Comparison of ENCODE assay signal across 2 cellular contexts in the genomic region with DNA sequence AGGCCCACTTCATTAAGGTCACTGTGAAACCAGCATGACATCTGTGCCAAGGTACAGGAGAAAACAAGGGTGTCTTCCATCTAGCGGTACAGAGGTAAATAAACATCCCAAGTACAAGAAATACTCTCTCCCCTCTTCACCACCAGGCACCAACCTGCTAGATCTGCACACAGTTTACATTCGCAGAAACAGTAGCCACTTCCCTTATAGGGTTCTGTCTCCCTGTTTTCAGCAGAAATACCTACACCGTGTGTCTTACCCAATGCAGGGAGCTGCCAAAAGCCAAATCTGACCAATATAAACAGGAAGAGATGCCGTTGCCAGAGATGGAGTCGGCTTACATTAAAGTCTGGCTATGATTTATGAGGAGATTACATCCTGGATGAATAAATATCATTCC.
TF ChIP-seq lines count a peak whose summit lies in the region.

No MANE protein-coding gene starts in this region.

TF ChIP-seq in GM23338, 12 proteins besides CTCF, POLR2A, EP300 and RAD21 (continues in another document):
- TF ChIP-seq, protein P1, sequence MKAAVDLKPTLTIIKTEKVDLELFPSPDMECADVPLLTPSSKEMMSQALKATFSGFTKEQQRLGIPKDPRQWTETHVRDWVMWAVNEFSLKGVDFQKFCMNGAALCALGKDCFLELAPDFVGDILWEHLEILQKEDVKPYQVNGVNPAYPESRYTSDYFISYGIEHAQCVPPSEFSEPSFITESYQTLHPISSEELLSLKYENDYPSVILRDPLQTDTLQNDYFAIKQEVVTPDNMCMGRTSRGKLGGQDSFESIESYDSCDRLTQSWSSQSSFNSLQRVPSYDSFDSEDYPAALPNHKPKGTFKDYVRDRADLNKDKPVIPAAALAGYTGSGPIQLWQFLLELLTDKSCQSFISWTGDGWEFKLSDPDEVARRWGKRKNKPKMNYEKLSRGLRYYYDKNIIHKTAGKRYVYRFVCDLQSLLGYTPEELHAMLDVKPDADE (IDR thresholded peaks at IDR 0.05), result no peak
- TF ChIP-seq ZNF331 (CRISPR knock-in tag; IDR thresholded peaks at IDR 0.05; ENCODE audit: low read depth) (no peak), NANOG (IDR thresholded peaks at IDR 0.05; ENCODE audit: borderline replicate concordance) (no peak), EZH2 (IDR thresholded peaks at IDR 0.05; ENCODE audit: low read depth, unreplicated experiment) (no peak), EZH2phosphoT487 (IDR thresholded peaks at IDR 0.05; ENCODE audit: unreplicated experiment) (no peak), JUNB (IDR thresholded peaks at IDR 0.05; ENCODE audit: unreplicated experiment) (no peak), POLR2AphosphoS5 (IDR thresholded peaks at IDR 0.05; ENCODE audit: low read depth) (no peak), STAT1 (IDR thresholded peaks at IDR 0.05; ENCODE audit: unreplicated experiment) (no peak)
- TF ChIP-seq, protein P2, sequence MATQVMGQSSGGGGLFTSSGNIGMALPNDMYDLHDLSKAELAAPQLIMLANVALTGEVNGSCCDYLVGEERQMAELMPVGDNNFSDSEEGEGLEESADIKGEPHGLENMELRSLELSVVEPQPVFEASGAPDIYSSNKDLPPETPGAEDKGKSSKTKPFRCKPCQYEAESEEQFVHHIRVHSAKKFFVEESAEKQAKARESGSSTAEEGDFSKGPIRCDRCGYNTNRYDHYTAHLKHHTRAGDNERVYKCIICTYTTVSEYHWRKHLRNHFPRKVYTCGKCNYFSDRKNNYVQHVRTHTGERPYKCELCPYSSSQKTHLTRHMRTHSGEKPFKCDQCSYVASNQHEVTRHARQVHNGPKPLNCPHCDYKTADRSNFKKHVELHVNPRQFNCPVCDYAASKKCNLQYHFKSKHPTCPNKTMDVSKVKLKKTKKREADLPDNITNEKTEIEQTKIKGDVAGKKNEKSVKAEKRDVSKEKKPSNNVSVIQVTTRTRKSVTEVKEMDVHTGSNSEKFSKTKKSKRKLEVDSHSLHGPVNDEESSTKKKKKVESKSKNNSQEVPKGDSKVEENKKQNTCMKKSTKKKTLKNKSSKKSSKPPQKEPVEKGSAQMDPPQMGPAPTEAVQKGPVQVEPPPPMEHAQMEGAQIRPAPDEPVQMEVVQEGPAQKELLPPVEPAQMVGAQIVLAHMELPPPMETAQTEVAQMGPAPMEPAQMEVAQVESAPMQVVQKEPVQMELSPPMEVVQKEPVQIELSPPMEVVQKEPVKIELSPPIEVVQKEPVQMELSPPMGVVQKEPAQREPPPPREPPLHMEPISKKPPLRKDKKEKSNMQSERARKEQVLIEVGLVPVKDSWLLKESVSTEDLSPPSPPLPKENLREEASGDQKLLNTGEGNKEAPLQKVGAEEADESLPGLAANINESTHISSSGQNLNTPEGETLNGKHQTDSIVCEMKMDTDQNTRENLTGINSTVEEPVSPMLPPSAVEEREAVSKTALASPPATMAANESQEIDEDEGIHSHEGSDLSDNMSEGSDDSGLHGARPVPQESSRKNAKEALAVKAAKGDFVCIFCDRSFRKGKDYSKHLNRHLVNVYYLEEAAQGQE (IDR thresholded peaks at IDR 0.05; ENCODE audit: unreplicated experiment), result no peak
- TF ChIP-seq, protein P3, sequence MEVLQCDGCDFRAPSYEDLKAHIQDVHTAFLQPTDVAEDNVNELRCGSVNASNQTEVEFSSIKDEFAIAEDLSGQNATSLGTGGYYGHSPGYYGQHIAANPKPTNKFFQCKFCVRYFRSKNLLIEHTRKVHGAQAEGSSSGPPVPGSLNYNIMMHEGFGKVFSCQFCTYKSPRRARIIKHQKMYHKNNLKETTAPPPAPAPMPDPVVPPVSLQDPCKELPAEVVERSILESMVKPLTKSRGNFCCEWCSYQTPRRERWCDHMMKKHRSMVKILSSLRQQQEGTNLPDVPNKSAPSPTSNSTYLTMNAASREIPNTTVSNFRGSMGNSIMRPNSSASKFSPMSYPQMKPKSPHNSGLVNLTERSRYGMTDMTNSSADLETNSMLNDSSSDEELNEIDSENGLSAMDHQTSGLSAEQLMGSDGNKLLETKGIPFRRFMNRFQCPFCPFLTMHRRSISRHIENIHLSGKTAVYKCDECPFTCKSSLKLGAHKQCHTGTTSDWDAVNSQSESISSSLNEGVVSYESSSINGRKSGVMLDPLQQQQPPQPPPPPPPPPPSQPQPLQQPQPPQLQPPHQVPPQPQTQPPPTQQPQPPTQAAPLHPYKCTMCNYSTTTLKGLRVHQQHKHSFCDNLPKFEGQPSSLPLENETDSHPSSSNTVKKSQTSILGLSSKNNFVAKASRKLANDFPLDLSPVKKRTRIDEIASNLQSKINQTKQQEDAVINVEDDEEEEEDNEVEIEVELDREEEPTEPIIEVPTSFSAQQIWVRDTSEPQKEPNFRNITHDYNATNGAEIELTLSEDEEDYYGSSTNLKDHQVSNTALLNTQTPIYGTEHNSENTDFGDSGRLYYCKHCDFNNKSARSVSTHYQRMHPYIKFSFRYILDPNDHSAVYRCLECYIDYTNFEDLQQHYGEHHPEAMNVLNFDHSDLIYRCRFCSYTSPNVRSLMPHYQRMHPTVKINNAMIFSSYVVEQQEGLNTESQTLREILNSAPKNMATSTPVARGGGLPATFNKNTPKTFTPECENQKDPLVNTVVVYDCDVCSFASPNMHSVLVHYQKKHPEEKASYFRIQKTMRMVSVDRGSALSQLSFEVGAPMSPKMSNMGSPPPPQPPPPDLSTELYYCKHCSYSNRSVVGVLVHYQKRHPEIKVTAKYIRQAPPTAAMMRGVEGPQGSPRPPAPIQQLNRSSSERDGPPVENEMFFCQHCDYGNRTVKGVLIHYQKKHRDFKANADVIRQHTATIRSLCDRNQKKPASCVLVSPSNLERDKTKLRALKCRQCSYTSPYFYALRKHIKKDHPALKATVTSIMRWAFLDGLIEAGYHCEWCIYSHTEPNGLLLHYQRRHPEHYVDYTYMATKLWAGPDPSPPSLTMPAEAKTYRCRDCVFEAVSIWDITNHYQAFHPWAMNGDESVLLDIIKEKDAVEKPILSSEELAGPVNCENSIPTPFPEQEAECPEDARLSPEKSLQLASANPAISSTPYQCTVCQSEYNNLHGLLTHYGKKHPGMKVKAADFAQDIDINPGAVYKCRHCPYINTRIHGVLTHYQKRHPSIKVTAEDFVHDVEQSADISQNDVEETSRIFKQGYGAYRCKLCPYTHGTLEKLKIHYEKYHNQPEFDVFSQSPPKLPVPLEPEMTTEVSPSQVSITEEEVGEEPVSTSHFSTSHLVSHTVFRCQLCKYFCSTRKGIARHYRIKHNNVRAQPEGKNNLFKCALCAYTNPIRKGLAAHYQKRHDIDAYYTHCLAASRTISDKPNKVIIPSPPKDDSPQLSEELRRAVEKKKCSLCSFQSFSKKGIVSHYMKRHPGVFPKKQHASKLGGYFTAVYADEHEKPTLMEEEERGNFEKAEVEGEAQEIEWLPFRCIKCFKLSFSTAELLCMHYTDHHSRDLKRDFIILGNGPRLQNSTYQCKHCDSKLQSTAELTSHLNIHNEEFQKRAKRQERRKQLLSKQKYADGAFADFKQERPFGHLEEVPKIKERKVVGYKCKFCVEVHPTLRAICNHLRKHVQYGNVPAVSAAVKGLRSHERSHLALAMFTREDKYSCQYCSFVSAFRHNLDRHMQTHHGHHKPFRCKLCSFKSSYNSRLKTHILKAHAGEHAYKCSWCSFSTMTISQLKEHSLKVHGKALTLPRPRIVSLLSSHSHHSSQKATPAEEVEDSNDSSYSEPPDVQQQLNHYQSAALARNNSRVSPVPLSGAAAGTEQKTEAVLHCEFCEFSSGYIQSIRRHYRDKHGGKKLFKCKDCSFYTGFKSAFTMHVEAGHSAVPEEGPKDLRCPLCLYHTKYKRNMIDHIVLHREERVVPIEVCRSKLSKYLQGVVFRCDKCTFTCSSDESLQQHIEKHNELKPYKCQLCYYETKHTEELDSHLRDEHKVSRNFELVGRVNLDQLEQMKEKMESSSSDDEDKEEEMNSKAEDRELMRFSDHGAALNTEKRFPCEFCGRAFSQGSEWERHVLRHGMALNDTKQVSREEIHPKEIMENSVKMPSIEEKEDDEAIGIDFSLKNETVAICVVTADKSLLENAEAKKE (CRISPR knock-in tag; IDR thresholded peaks at IDR 0.05), result no peak

TF ChIP-seq in IMR-90, 13 proteins besides CTCF, POLR2A, EP300 and RAD21:
- TF ChIP-seq CHD1 (IDR thresholded peaks at IDR 0.05; ENCODE audit: low read depth, low read length), result no peak
- TF ChIP-seq FOS (IDR thresholded peaks at IDR 0.05; ENCODE audit: low read depth, low read length), result no peak
